ENCODE assay signal across 1 cellular context in the genomic region with DNA sequence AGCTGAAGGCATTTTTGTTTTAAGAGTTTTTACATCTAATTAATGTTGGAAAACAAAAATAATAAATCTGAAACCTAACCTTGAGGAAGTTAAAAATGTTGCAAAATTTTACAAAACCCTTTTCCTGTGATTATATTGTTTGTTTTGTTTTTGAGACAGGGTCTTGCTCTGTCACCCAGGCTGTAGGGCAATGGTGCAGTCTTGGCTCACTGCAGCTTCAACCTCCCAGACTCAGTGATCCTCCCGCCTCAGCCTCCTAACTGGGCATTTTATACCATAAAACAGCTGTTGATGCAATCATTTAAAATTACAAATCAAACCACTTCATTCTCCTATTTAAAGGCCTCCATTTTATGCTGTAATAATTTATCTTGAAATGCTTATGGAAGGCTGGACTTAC.
TF ChIP-seq lines count a peak whose summit lies in the region.

No MANE protein-coding gene starts in this region.

TF ChIP-seq in GM12878, 131 proteins besides CTCF, POLR2A, EP300 and RAD21:
- TF ChIP-seq EED (IDR thresholded peaks at IDR 0.05; ENCODE audit: low read depth) (no peak), ZNF274 (IDR thresholded peaks at IDR 0.05; ENCODE audit: insufficient read depth, insufficient read length) (no peak), PML (IDR thresholded peaks at IDR 0.05; ENCODE audit: low read length) (no peak), HDAC6 (IDR thresholded peaks at IDR 0.05; ENCODE audit: unreplicated experiment) (no peak), ZNF207 (IDR thresholded peaks at IDR 0.05; ENCODE audit: borderline replicate concordance) (no peak), HCFC1 (IDR thresholded peaks at IDR 0.05; ENCODE audit: low read length) (no peak), CREM (IDR thresholded peaks at IDR 0.05; ENCODE audit: low read depth) (no peak), BRCA1 (IDR thresholded peaks at IDR 0.05; ENCODE audit: low read depth, low read length) (no peak), MYC (IDR thresholded peaks at IDR 0.05; ENCODE audit: insufficient read depth, insufficient read length, insufficient replicate concordance, low read length, severe bottlenecking) (no peak), JUND (IDR thresholded peaks at IDR 0.05; ENCODE audit: low read depth, low read length) (no peak)
- TF ChIP-seq, protein P1, sequence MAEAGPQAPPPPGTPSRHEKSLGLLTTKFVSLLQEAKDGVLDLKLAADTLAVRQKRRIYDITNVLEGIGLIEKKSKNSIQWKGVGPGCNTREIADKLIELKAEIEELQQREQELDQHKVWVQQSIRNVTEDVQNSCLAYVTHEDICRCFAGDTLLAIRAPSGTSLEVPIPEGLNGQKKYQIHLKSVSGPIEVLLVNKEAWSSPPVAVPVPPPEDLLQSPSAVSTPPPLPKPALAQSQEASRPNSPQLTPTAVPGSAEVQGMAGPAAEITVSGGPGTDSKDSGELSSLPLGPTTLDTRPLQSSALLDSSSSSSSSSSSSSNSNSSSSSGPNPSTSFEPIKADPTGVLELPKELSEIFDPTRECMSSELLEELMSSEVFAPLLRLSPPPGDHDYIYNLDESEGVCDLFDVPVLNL (IDR thresholded peaks at IDR 0.05; ENCODE audit: low read depth, low read length) = no peak
- TF ChIP-seq, protein P2, sequence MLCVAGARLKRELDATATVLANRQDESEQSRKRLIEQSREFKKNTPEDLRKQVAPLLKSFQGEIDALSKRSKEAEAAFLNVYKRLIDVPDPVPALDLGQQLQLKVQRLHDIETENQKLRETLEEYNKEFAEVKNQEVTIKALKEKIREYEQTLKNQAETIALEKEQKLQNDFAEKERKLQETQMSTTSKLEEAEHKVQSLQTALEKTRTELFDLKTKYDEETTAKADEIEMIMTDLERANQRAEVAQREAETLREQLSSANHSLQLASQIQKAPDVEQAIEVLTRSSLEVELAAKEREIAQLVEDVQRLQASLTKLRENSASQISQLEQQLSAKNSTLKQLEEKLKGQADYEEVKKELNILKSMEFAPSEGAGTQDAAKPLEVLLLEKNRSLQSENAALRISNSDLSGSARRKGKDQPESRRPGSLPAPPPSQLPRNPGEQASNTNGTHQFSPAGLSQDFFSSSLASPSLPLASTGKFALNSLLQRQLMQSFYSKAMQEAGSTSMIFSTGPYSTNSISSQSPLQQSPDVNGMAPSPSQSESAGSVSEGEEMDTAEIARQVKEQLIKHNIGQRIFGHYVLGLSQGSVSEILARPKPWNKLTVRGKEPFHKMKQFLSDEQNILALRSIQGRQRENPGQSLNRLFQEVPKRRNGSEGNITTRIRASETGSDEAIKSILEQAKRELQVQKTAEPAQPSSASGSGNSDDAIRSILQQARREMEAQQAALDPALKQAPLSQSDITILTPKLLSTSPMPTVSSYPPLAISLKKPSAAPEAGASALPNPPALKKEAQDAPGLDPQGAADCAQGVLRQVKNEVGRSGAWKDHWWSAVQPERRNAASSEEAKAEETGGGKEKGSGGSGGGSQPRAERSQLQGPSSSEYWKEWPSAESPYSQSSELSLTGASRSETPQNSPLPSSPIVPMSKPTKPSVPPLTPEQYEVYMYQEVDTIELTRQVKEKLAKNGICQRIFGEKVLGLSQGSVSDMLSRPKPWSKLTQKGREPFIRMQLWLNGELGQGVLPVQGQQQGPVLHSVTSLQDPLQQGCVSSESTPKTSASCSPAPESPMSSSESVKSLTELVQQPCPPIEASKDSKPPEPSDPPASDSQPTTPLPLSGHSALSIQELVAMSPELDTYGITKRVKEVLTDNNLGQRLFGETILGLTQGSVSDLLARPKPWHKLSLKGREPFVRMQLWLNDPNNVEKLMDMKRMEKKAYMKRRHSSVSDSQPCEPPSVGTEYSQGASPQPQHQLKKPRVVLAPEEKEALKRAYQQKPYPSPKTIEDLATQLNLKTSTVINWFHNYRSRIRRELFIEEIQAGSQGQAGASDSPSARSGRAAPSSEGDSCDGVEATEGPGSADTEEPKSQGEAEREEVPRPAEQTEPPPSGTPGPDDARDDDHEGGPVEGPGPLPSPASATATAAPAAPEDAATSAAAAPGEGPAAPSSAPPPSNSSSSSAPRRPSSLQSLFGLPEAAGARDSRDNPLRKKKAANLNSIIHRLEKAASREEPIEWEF (IDR thresholded peaks at IDR 0.05; ENCODE audit: insufficient replicate concordance, low read depth, low read length) = no peak
- TF ChIP-seq, protein P3, sequence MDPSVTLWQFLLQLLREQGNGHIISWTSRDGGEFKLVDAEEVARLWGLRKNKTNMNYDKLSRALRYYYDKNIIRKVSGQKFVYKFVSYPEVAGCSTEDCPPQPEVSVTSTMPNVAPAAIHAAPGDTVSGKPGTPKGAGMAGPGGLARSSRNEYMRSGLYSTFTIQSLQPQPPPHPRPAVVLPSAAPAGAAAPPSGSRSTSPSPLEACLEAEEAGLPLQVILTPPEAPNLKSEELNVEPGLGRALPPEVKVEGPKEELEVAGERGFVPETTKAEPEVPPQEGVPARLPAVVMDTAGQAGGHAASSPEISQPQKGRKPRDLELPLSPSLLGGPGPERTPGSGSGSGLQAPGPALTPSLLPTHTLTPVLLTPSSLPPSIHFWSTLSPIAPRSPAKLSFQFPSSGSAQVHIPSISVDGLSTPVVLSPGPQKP (IDR thresholded peaks at IDR 0.05; ENCODE audit: low read depth, low read length) = no peak
- TF ChIP-seq, protein P4, sequence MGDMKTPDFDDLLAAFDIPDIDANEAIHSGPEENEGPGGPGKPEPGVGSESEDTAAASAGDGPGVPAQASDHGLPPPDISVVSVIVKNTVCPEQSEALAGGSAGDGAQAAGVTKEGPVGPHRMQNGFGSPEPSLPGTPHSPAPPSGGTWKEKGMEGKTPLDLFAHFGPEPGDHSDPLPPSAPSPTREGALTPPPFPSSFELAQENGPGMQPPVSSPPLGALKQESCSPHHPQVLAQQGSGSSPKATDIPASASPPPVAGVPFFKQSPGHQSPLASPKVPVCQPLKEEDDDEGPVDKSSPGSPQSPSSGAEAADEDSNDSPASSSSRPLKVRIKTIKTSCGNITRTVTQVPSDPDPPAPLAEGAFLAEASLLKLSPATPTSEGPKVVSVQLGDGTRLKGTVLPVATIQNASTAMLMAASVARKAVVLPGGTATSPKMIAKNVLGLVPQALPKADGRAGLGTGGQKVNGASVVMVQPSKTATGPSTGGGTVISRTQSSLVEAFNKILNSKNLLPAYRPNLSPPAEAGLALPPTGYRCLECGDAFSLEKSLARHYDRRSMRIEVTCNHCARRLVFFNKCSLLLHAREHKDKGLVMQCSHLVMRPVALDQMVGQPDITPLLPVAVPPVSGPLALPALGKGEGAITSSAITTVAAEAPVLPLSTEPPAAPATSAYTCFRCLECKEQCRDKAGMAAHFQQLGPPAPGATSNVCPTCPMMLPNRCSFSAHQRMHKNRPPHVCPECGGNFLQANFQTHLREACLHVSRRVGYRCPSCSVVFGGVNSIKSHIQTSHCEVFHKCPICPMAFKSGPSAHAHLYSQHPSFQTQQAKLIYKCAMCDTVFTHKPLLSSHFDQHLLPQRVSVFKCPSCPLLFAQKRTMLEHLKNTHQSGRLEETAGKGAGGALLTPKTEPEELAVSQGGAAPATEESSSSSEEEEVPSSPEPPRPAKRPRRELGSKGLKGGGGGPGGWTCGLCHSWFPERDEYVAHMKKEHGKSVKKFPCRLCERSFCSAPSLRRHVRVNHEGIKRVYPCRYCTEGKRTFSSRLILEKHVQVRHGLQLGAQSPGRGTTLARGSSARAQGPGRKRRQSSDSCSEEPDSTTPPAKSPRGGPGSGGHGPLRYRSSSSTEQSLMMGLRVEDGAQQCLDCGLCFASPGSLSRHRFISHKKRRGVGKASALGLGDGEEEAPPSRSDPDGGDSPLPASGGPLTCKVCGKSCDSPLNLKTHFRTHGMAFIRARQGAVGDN (IDR thresholded peaks at IDR 0.05) = no peak
- TF ChIP-seq, protein P5, sequence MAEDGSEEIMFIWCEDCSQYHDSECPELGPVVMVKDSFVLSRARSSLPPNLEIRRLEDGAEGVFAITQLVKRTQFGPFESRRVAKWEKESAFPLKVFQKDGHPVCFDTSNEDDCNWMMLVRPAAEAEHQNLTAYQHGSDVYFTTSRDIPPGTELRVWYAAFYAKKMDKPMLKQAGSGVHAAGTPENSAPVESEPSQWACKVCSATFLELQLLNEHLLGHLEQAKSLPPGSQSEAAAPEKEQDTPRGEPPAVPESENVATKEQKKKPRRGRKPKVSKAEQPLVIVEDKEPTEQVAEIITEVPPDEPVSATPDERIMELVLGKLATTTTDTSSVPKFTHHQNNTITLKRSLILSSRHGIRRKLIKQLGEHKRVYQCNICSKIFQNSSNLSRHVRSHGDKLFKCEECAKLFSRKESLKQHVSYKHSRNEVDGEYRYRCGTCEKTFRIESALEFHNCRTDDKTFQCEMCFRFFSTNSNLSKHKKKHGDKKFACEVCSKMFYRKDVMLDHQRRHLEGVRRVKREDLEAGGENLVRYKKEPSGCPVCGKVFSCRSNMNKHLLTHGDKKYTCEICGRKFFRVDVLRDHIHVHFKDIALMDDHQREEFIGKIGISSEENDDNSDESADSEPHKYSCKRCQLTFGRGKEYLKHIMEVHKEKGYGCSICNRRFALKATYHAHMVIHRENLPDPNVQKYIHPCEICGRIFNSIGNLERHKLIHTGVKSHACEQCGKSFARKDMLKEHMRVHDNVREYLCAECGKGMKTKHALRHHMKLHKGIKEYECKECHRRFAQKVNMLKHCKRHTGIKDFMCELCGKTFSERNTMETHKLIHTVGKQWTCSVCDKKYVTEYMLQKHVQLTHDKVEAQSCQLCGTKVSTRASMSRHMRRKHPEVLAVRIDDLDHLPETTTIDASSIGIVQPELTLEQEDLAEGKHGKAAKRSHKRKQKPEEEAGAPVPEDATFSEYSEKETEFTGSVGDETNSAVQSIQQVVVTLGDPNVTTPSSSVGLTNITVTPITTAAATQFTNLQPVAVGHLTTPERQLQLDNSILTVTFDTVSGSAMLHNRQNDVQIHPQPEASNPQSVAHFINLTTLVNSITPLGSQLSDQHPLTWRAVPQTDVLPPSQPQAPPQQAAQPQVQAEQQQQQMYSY (CRISPR knock-in tag; IDR thresholded peaks at IDR 0.05) = no peak
- TF ChIP-seq, protein P6, sequence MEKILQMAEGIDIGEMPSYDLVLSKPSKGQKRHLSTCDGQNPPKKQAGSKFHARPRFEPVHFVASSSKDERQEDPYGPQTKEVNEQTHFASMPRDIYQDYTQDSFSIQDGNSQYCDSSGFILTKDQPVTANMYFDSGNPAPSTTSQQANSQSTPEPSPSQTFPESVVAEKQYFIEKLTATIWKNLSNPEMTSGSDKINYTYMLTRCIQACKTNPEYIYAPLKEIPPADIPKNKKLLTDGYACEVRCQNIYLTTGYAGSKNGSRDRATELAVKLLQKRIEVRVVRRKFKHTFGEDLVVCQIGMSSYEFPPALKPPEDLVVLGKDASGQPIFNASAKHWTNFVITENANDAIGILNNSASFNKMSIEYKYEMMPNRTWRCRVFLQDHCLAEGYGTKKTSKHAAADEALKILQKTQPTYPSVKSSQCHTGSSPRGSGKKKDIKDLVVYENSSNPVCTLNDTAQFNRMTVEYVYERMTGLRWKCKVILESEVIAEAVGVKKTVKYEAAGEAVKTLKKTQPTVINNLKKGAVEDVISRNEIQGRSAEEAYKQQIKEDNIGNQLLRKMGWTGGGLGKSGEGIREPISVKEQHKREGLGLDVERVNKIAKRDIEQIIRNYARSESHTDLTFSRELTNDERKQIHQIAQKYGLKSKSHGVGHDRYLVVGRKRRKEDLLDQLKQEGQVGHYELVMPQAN (conservative IDR thresholded peaks at IDR 0.05) = no peak
TF ChIP-seq in GM12878: peak in this region for 0.
